Comparison of ENCODE assay signal across 16 cellular contexts in genomic region chr5:147245381-147246055, GRCh38. TPM values are rescaled to one million over a fixed set of nuclear protein-coding genes. Genes with fewer than 3 reads are reported as not detected.
"Had no signal": no experiment of that assay in that cellular context is flagged by ENCODE, and none has a peak within 500 bp of the region (broad histone marks: within the 10 kb centered on the region; RNA-seq: fewer than 3 reads in every experiment).

No MANE protein-coding gene starts in this region.

- H3K27me3 Mint-ChIP-seq: activated B cell treated with CpG ODN at 0.5 μM for 24 hours; activated CD4-positive, alpha-beta memory T cell treated with anti-CD3 and anti-CD28 coated beads for 36 hours; activated naive CD8-positive, alpha-beta T cell treated with anti-CD3 and anti-CD28 coated beads for 36 hours had no signal

- H3K4me1 Mint-ChIP-seq: activated B cell treated with CpG ODN at 0.5 μM for 24 hours; activated naive CD8-positive, alpha-beta T cell treated with anti-CD3 and anti-CD28 coated beads for 36 hours had no signal

- ATAC-seq: stimulated activated naive CD8-positive, alpha-beta T cell treated with anti-CD3 and anti-CD28 coated beads, Interleukin-15, Interleukin-2, amounts not matched to agents 100 U/mL and 50 U/mL, for 24 hours had no signal

- H3K36me3 Mint-ChIP-seq: activated CD4-positive, alpha-beta memory T cell treated with anti-CD3 and anti-CD28 coated beads for 36 hours; activated naive CD8-positive, alpha-beta T cell treated with anti-CD3 and anti-CD28 coated beads for 36 hours; brain had no signal

- H3K4me3 Mint-ChIP-seq: activated B cell treated with CpG ODN at 0.5 μM for 24 hours; activated CD4-positive, alpha-beta memory T cell treated with anti-CD3 and anti-CD28 coated beads for 36 hours; activated naive CD8-positive, alpha-beta T cell treated with anti-CD3 and anti-CD28 coated beads for 36 hours; brain; nephron progenitor cell had no signal

- H3K9me3 Mint-ChIP-seq: activated B cell treated with CpG ODN at 0.5 μM for 24 hours; activated naive CD8-positive, alpha-beta T cell treated with anti-CD3 and anti-CD28 coated beads for 36 hours; nephron progenitor cell had no signal

- DNase-seq: activated B cell treated with CpG ODN at 0.5 μM for 24 hours; activated CD4-positive, alpha-beta memory T cell treated with anti-CD3 and anti-CD28 coated beads for 36 hours; activated CD4-positive, alpha-beta T cell treated with anti-CD3 and anti-CD28 coated beads for 4 hours; activated naive CD4-positive, alpha-beta T cell; activated naive CD8-positive, alpha-beta T cell treated with anti-CD3 and anti-CD28 coated beads for 36 hours; activated T-cell treated with anti-CD3 and anti-CD28 coated beads for 4 hours; dermis blood vessel endothelial cell; effector memory CD4-positive, alpha-beta T cell; esophagus squamous epithelium; hippocampal formation; nephron progenitor cell; posterior cingulate gyrus; stimulated activated naive CD8-positive, alpha-beta T cell treated with anti-CD3 and anti-CD28 coated beads, Interleukin-15, Interleukin-2, amounts not matched to agents 100 U/mL and 50 U/mL, for 24 hours; tibial artery had no signal

RNA-seq across cellular contexts. Expression of gene STK32A, which starts 10.7 kb away (rescaled TPM):
- total RNA-seq: activated B cell treated with CpG ODN at 0.5 μM for 24 hours; activated CD4-positive, alpha-beta memory T cell treated with anti-CD3 and anti-CD28 coated beads for 36 hours; activated naive CD8-positive, alpha-beta T cell treated with anti-CD3 and anti-CD28 coated beads for 36 hours; dermis blood vessel endothelial cell; T-helper 2 cell treated with Interferon-gamma antibody and Interleukin-4, amounts not matched to agents 100 ng/mL and 5 ng/mL, for 36 hours had no signal
